ENCODE assay signal across 18 cellular contexts in the genomic region with DNA sequence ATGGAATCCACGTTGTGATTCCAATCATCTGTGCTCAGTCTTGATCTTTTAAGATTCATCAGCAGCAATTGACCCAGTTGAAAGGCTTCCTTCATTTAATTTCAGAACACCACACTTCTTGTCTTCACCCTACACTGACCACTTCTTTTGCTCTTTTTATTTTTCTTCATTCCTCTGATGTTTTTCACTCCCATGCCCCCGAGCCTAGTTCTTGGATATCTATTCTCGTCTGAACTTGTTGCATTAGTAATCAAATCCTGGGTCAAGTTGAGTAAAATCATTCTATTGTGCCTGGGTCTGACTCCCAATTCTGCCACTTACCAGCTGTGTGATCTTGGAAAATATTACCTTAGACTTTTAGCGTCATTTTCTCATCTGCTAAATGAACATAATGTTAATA.
DNase-seq lines count a peak whose midpoint lies in the region; ATAC-seq and TF ChIP-seq lines count a peak whose summit lies in the region.
"Had no signal": no experiment of that assay in that cellular context is flagged by ENCODE, and none has a peak within 500 bp of the region (broad histone marks: within the 10 kb centered on the region; RNA-seq: fewer than 3 reads in every experiment).

No MANE protein-coding gene starts in this region.

- no peak overlapping the region for H3K4me2 ChIP-seq in SU-DHL-6 (ENCODE audit: low read depth, low read length, poor library complexity, severe bottlenecking)
- H3K4me2 ChIP-seq: A549 had no signal

- peak; percentile 44 for DNase-seq in NCI-H2171 treated with DMSO at 0.1 percent for 48 hours (lab: John Stamatoyannopoulos, UW)
- DNase-seq in NCI-H2171 (lab: John Stamatoyannopoulos, UW): no peak
- DNase-seq in foreskin keratinocyte: peak; percentile 42 to 72
- DNase-seq in T-helper 9 cell: no peak
- DNase-seq: AML-193; Caco-2; CD4-positive, alpha-beta T cell; GF-D8; GOT3; H7; HFFc6 had no signal

- ATAC-seq in foreskin keratinocyte (peak; percentile 86), HG02938 (IDR thresholded peaks at IDR 0.05; ENCODE audit: unreplicated experiment) (no peak), GM21825 (IDR thresholded peaks at IDR 0.05; ENCODE audit: unreplicated experiment) (no peak)
- ATAC-seq: A549, HCT116 had no signal

- no peak overlapping the region for H3K27ac ChIP-seq in SU-DHL-6 (ENCODE audit: low read depth, low read length)
- H3K27ac ChIP-seq in foreskin keratinocyte: no peak overlapping the region
- H3K27ac ChIP-seq: 22Rv1, A549, C4-2B had no signal

- no peaks in the 10 kb centered on the region for H3K9me2 ChIP-seq in SU-DHL-6 (replicated peaks; ENCODE audit: insufficient read depth, low read length)

- no peak for TF ChIP-seq CTCF in SU-DHL-6 (IDR thresholded peaks at IDR 0.05; ENCODE audit: insufficient read depth, low read length, poor library complexity, severe bottlenecking)
- no peak for TF ChIP-seq CTCF in foreskin keratinocyte (conservative IDR thresholded peaks at IDR 0.05)

- no peak overlapping the region for H3K9ac ChIP-seq in SU-DHL-6 (ENCODE audit: low read length)

- H4K20me1 ChIP-seq in SU-DHL-6 (ENCODE audit: low read depth, low read length): no peaks in the 10 kb centered on the region

- no peaks in the 10 kb centered on the region for H3K9me3 ChIP-seq in SU-DHL-6 (ENCODE audit: insufficient read depth, low read length)
- H3K9me3 ChIP-seq: A549, Caco-2 had no signal

- no peaks in the 10 kb centered on the region for H3K36me3 ChIP-seq in SU-DHL-6 (ENCODE audit: low read length)

- no peak overlapping the region for H3K4me3 ChIP-seq in SU-DHL-6 (ENCODE audit: insufficient read depth, low read length, poor library complexity, severe bottlenecking)
- H3K4me3 ChIP-seq: A549 had no signal

- H3F3A ChIP-seq in SU-DHL-6 (ENCODE audit: insufficient read depth): no peaks in the 10 kb centered on the region

- H2AFZ ChIP-seq in SU-DHL-6 (ENCODE audit: low read depth, low read length, severe bottlenecking): peak overlapping the region; percentile 59

- H3K27me3 ChIP-seq in SU-DHL-6 (ENCODE audit: low read length) (no peaks in the 10 kb centered on the region), foreskin keratinocyte (no peaks in the 10 kb centered on the region)

- H3K4me1 ChIP-seq in foreskin keratinocyte: peaks cover 8% of the 10 kb centered on the region
- H3K4me1 ChIP-seq: A549, Caco-2 had no signal

- H3K79me2 ChIP-seq in SU-DHL-6 (ENCODE audit: insufficient read depth, low read length): no peaks in the 10 kb centered on the region

Comparison
In these comparisons a context has a peak if more than half of its experiments do, and no peak if none do; other contexts are left out.
1. DNase-seq: peak in NCI-H2171 treated with DMSO at 0.1 percent for 48 hours (single experiment) and foreskin keratinocyte (2 of 2); none in NCI-H2171 (single experiment) and T-helper 9 cell (single experiment).